23 cellular contexts compared by ENCODE assay signal in the genomic region with DNA sequence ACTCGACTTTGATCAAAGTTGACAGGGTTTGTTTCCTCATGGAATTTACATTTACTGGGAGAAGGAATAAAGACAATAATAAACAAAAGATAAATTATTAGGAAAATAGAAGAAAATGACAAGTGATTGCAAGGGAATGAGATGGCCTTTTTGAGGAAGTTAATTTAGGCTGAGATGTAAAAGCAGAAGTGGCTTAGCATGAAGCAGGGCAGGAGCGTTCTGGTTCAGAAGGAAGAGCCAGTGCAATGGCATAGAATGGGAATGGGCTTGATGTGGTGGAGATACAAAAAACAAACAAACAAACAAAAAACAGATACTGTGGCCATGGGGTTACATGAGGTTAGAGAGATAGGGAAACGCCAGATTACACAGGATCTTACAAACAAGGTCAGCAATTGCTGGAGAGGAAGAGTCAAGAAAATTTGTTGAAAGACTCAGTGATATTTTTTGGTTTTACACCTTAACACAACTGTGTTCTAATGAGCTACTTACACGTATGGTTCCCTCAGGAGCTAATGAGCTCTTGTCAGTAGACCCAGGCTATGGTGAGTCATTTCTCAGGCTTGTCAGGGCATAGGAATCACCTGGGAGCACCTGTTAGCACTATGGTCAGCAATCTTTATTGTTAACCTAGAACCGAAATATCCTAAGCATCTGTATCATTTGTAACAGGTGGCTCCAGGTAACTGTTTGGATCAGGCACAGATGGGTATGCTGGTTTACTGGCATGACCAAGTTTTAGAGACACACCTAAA. TPM values are rescaled to one million over a fixed set of nuclear protein-coding genes. Genes with fewer than 3 reads are reported as not detected.
A peak's percentile ranks its signal among the peaks of the same experiment; 100 is the strongest.
DNase-seq lines count a peak whose midpoint lies in the region; ATAC-seq and TF ChIP-seq lines count a peak whose summit lies in the region.
"Had no signal": no experiment of that assay in that cellular context is flagged by ENCODE, and none has a peak within 500 bp of the region (broad histone marks: within the 10 kb centered on the region; RNA-seq: fewer than 3 reads in every experiment).

No MANE protein-coding gene starts in this region.

- H3K4me2 ChIP-seq in mammary epithelial cell (ENCODE audit: insufficient read depth, low read depth, low read length), result peak overlapping the region; percentile 1

- no peak overlapping the region for H3K4me3 Mint-ChIP-seq in MCF 10A (ENCODE audit: unreplicated experiment)
- H3K4me3 Mint-ChIP-seq: activated CD4-positive, alpha-beta T cell treated with anti-CD3 and anti-CD28 coated beads for 36 hours; H9 had no signal

- intact Hi-C loops in MCF 10A (cut with micrococcal nuclease) (no loop called here), breast epithelium (cut with DNase I; ENCODE audit: low total_unique reads) (no loop called here), mammary epithelial cell (cut with micrococcal nuclease) (no loop called here), testis (cut with DNase I; ENCODE audit: low total_unique reads) (no loop called here)

- no peaks in the 10 kb centered on the region for H3K79me2 ChIP-seq in mammary epithelial cell (ENCODE audit: insufficient read depth, low read length)

- DNase-seq in MCF 10A (ENCODE audit: unreplicated experiment), result peak; percentile 77
- DNase-seq in breast epithelium (ENCODE audit: low spot score in 2 of 2), result no peak
- DNase-seq in RWPE1 (ENCODE audit: low spot score), result peak; percentile 37
- DNase-seq in mammary epithelial cell, result peak; percentile 64
- no peak for DNase-seq in testis
- DNase-seq in ureter (ENCODE audit: low spot score), result no peak
- DNase-seq in NCI-H1105 treated with DMSO at 0.1 percent for 48 hours (lab: John Stamatoyannopoulos, UW), result no peak
- DNase-seq: activated CD4-positive, alpha-beta T cell treated with anti-CD3 and anti-CD28 coated beads for 36 hours; activated gamma-delta T cell; cerebellar nuclear complex; COR-L47; DND-41; dorsolateral prefrontal cortex; H9; head of caudate nucleus; IMR-90; psoas muscle; Right ventricle myocardium superior; stimulated activated CD8-positive, alpha-beta memory T cell treated with anti-CD3 and anti-CD28 coated beads, Interleukin-4, amount 100 ng/mL, for 48 hours; transverse colon had no signal

- H3K4me3 ChIP-seq in breast epithelium (no peak overlapping the region), mammary epithelial cell (replicated peaks in 1 of 3; ENCODE audit: insufficient read depth in 1 of 3, low read depth in 2 of 3, low read length in 3 of 3) (no peak overlapping the region), testis (no peak overlapping the region)
- H3K4me3 ChIP-seq: psoas muscle, transverse colon had no signal

- H4K20me1 ChIP-seq in mammary epithelial cell (ENCODE audit: insufficient read depth, low read length), result no peaks in the 10 kb centered on the region

- BruUV-seq in MCF 10A (replicated peaks; lab: Mats Ljungman, UMichigan), result no TSS peak
- BruUV-seq in mammary epithelial cell (replicated peaks; lab: Mats Ljungman, UMichigan), result no TSS peak

- no peaks in the 10 kb centered on the region for H3K36me3 ChIP-seq in breast epithelium
- no peaks in the 10 kb centered on the region for H3K36me3 ChIP-seq in mammary epithelial cell (ENCODE audit: insufficient read depth, low read length)
- no peaks in the 10 kb centered on the region for H3K36me3 ChIP-seq in testis (ENCODE audit: low read depth, missing control alignments)
- H3K36me3 ChIP-seq: transverse colon had no signal

- no peaks in the 10 kb centered on the region for H3K9me3 Mint-ChIP-seq in MCF 10A (ENCODE audit: unreplicated experiment)

- ATAC-seq in HG02610 (IDR thresholded peaks at IDR 0.05; ENCODE audit: unreplicated experiment), result no peak
- ATAC-seq: activated CD4-positive, alpha-beta T cell treated with anti-CD3 and anti-CD28 coated beads for 36 hours; psoas muscle had no signal

- no peak for TF ChIP-seq CTCF in MCF 10A (IDR thresholded peaks at IDR 0.05; ENCODE audit: unreplicated experiment)
- no peak for TF ChIP-seq CTCF in breast epithelium (IDR thresholded peaks at IDR 0.05)
- no peak for TF ChIP-seq CTCF in RWPE1 (conservative IDR thresholded peaks at IDR 0.05; ENCODE audit: low read depth)
- no peak for TF ChIP-seq CTCF in mammary epithelial cell (conservative IDR thresholded peaks at IDR 0.05 in 1 of 2, IDR thresholded peaks at IDR 0.05 in 1 of 2; ENCODE audit: extremely low read depth in 1 of 2, insufficient read depth in 1 of 2, low read depth in 1 of 2, low read length in 2 of 2)
- TF ChIP-seq CTCF in testis (IDR thresholded peaks at IDR 0.05), result no peak

- CTCF ChIA-PET in MCF 10A (lab: Yijun Ruan, JAX) (interaction anchor here (0.7 to 14.1 kb wide), 19 partner anchors 13 to 760 kb away, joined by 3 to 386 read pairs (median 9); a partner anchor contains a TSS), RWPE1 (lab: Yijun Ruan, JAX) (no interaction called here), mammary epithelial cell (lab: Charles Lee; ENCODE audit: low non-redundant PET) (interaction anchor here (0.6 to 1.2 kb wide), 5 partner anchors 9 to 51 kb away, joined by 3 to 5 read pairs (median 4); no protein-coding TSS in a partner anchor)

- H3K9me3 ChIP-seq in breast epithelium (no peaks in the 10 kb centered on the region), mammary epithelial cell (replicated peaks; ENCODE audit: insufficient read depth, low read length) (no peaks in the 10 kb centered on the region), testis (no peaks in the 10 kb centered on the region)
- H3K9me3 ChIP-seq: psoas muscle, transverse colon had no signal

- dilution Hi-C loops in mammary epithelial cell (cut with HindIII; ENCODE audit: low sequenced_read_pairs), result no loop called here

- 49% methylated on average over 5 of the region's 5 CpGs for WGBS in mammary epithelial cell (ENCODE audit: low coverage, missing lambda C conversion rate)
- WGBS in testis, 2 donors, result 82 to 83% methylated on average over 5 of the region's 5 CpGs

- peaks cover 33% of the 10 kb centered on the region for H3K27me3 Mint-ChIP-seq in MCF 10A (ENCODE audit: insufficient read depth, unreplicated experiment)

- H2AFZ ChIP-seq in mammary epithelial cell (ENCODE audit: low read depth, low read length), result no peak overlapping the region

- no peaks in the 10 kb centered on the region for H3K36me3 Mint-ChIP-seq in MCF 10A (ENCODE audit: insufficient read depth, unreplicated experiment)

- H3K27ac Mint-ChIP-seq in MCF 10A (ENCODE audit: low read depth, unreplicated experiment), result no peak overlapping the region
- H3K27ac Mint-ChIP-seq: activated CD4-positive, alpha-beta T cell treated with anti-CD3 and anti-CD28 coated beads for 36 hours had no signal

- no peak for TF ChIP-seq POLR2A in breast epithelium (IDR thresholded peaks at IDR 0.05)
- TF ChIP-seq POLR2A in testis (IDR thresholded peaks at IDR 0.05), result no peak

- in situ Hi-C loops in mammary epithelial cell (cut with MboI; ENCODE audit: low sequenced_read_pairs in 2 of 2), result loop anchor here in 1 of 2 donors (5.0 to 25.0 kb wide), 3 partner anchors 35 to 725 kb away; a partner anchor contains a TSS

- peaks cover 37% of the 10 kb centered on the region for H3K4me1 Mint-ChIP-seq in MCF 10A (ENCODE audit: insufficient read depth, unreplicated experiment)

- POLR2A ChIA-PET in MCF 10A (lab: Yijun Ruan, JAX) (interaction anchor here (0.6 to 2.5 kb wide), 6 partner anchors 8 to 869 kb away, joined by 3 to 18 read pairs (median 4); a partner anchor contains a TSS), RWPE1 (lab: Yijun Ruan, JAX; ENCODE audit: low non-redundant PET) (no interaction called here)

- no peak overlapping the region for H3K27ac ChIP-seq in breast epithelium
- H3K27ac ChIP-seq in RWPE1, result no peak overlapping the region
- no peak overlapping the region for H3K27ac ChIP-seq in mammary epithelial cell (ENCODE audit: insufficient read depth, low read depth, low read length)
- no peak overlapping the region for H3K27ac ChIP-seq in testis
- H3K27ac ChIP-seq: transverse colon had no signal

- H3K9ac ChIP-seq in mammary epithelial cell (ENCODE audit: insufficient read depth, low read length), result no peak overlapping the region

- H3K4me1 ChIP-seq in breast epithelium (no peaks in the 10 kb centered on the region), mammary epithelial cell (ENCODE audit: insufficient read depth, low read length) (peaks cover 13% of the 10 kb centered on the region), testis (no peaks in the 10 kb centered on the region)

- H3K27me3 ChIP-seq in breast epithelium, result no peaks in the 10 kb centered on the region
- peaks cover 3% of the 10 kb centered on the region for H3K27me3 ChIP-seq in mammary epithelial cell (ENCODE audit: insufficient read depth, low read length)
- no peaks in the 10 kb centered on the region for H3K27me3 ChIP-seq in testis
- H3K27me3 ChIP-seq: transverse colon had no signal

RNA-seq across cellular contexts. Expression of a gene that starts 8.7 kb away (rescaled TPM):
- total RNA-seq in MCF 10A (2022) (207 and 222 TPM in 2 replicates), breast epithelium (10 to 100 TPM in 2 of 3 donors, 1 to 10 TPM in 1; 5.2 to 22.6 (median 15.2) TPM), mammary epithelial cell (under 1 TPM in 1 of 2 donors, not detected in 1; 0.67 TPM), testis (1 to 10 TPM; 5.7 to 6.4 TPM), ureter (4.2 TPM)
- polyA plus RNA-seq in mammary epithelial cell (0.03 TPM), testis (ENCODE audit: insufficient read depth, low read depth, low replicate concordance) (13.4 TPM)
- polyA minus RNA-seq in mammary epithelial cell, result not detected
- total RNA-seq: activated CD4-positive, alpha-beta T cell treated with anti-CD3 and anti-CD28 coated beads for 36 hours; IMR-90 had no signal
- polyA plus RNA-seq: IMR-90 had no signal

RNA-seq across cellular contexts. Expression of a gene that starts 42.0 kb away (rescaled TPM):
- total RNA-seq in MCF 10A (2022) (45.6 and 47.6 TPM in 2 replicates), breast epithelium (10 to 100 TPM; 32.3 to 83.2 (median 81.9) TPM), mammary epithelial cell (not detected), testis (10 to 100 TPM; 14.9 to 16.6 TPM), ureter (164 TPM)
- polyA plus RNA-seq in mammary epithelial cell (not detected), testis (ENCODE audit: insufficient read depth, low read depth, low replicate concordance) (26.9 TPM)
- not detected for polyA minus RNA-seq in mammary epithelial cell
- total RNA-seq: activated CD4-positive, alpha-beta T cell treated with anti-CD3 and anti-CD28 coated beads for 36 hours; IMR-90; lung microvascular endothelial cell; M059J had no signal
- polyA plus RNA-seq: IMR-90 had no signal

Comparison
In these comparisons a context has a peak if more than half of its experiments do, and no peak if none do; other contexts are left out.
1. DNase-seq: peak in MCF 10A (single experiment), RWPE1 (single experiment) and mammary epithelial cell (single experiment); none in breast epithelium (0 of 2), testis (single experiment), ureter (single experiment) and NCI-H1105 treated with DMSO at 0.1 percent for 48 hours (single experiment).
2. RNA of a gene that starts 42.0 kb away (total RNA-seq): 164 TPM in ureter (single experiment), 32.3 to 83.2 TPM in breast epithelium, 45.6 to 47.6 TPM in MCF 10A and 14.9 to 16.6 TPM in testis; not detected in mammary epithelial cell; every median in the first group is over 10 times any median in the second.